7 cellular contexts compared by ENCODE assay signal in genomic region chr6:17405181-17405943, GRCh38. TPM values are rescaled to one million over a fixed set of nuclear protein-coding genes. Genes with fewer than 3 reads are reported as not detected.
"Had no signal": no experiment of that assay in that cellular context is flagged by ENCODE, and none has a peak within 500 bp of the region (broad histone marks: within the 10 kb centered on the region; RNA-seq: fewer than 3 reads in every experiment).

No MANE protein-coding gene starts in this region.

RNA-seq across cellular contexts. Expression of gene CAP2, which starts 12.0 kb away (rescaled TPM):
- total RNA-seq: activated CD4-positive, alpha-beta memory T cell treated with anti-CD3 and anti-CD28 coated beads, Interleukin-2, amount 10 ng/mL, durations not matched to agents 7 days and 5 days; activated CD4-positive, alpha-beta T cell treated with anti-CD3 and anti-CD28 coated beads, Interleukin-2, amount 10 ng/mL, durations not matched to agents 24 days and 14 days; activated naive CD4-positive, alpha-beta T cell treated with anti-CD3 and anti-CD28 coated beads for 36 hours; activated naive CD8-positive, alpha-beta T cell treated with anti-CD3 and anti-CD28 coated beads, Interleukin-2, amount 10 ng/mL, durations not matched to agents 7 days and 5 days; activated T-cell treated with anti-CD3 and anti-CD28 coated beads, Interleukin-2, amount 50 U/mL, for 72 hours; naive thymus-derived CD8-positive, alpha-beta T cell; T-helper 2 cell treated with Interferon-gamma antibody and Interleukin-4, amounts not matched to agents 100 ng/mL and 5 ng/mL, for 36 hours had no signal
- polyA plus RNA-seq: naive thymus-derived CD8-positive, alpha-beta T cell had no signal
